Comparison of ENCODE assay signal across 12 cellular contexts in the genomic region with DNA sequence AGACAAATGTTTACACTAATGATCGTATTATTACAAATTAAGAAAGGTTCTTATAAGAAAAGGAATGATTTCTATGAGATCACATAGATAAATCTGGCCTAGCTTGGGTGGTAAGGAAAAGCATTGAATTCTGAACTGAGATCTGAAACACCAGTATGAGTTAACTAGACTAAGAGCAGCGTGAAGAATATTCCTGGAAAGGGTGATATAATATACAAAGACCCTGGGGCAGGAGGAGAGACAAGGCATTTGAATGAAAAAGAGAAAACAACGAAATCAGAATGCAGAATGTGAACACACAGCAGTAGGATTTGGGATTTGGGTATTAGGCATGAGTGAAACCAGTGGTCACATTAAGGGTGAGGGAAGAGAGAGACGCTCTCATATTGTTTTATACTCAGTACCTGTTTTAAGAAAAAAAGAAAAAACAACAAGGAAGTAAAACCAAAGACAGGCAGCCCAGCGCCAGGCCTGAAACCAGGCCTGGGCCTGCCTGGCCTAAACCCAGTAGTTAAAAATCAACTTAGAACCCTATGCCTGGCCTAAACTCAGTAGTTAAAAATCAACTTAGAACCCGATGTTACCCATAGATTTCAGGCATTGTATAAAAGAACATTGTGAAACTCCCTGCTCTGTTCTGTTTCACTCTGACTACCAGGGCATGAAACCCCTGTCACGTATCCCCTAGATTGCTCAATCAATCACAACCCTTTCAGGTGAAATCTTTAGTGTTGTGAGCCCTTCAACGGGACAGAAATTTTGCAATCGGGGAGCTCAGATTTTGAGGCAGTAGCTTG.
DNase-seq lines count a peak whose midpoint lies in the region; ATAC-seq and TF ChIP-seq lines count a peak whose summit lies in the region.
"Had no signal": no experiment of that assay in that cellular context is flagged by ENCODE, and none has a peak within 500 bp of the region (broad histone marks: within the 10 kb centered on the region; RNA-seq: fewer than 3 reads in every experiment).

No MANE protein-coding gene starts in this region.

- TF ChIP-seq POLR2A in IMR-90 (IDR thresholded peaks at IDR 0.05; ENCODE audit: low read depth, low read length) (no peak), upper lobe of left lung (IDR thresholded peaks at IDR 0.05) (no peak)

- no peak overlapping the region for H2BK15ac ChIP-seq in IMR-90 (ENCODE audit: low read depth, low read length)

- 53% methylated on average over 2 of the region's 9 CpGs; no CpG with 5 or more reads in 1 of the 2 experiments for WGBS in IMR-90 (ENCODE audit: extremely low coverage in 2 of 2, insufficient read length in 1 of 2), 2 experiments
- 81% methylated on average over 9 of the region's 9 CpGs for WGBS in hepatocyte (ENCODE audit: low lambda C conversion rate, missing lambda C conversion rate)
- 75 to 77% methylated on average over 9 of the region's 9 CpGs for WGBS in upper lobe of left lung, 2 donors

- H3K27me3 ChIP-seq in IMR-90 (ENCODE audit: control insufficient read depth, insufficient read depth, low read length) = no peaks in the 10 kb centered on the region
- no peaks in the 10 kb centered on the region for H3K27me3 ChIP-seq in hepatocyte
- no peaks in the 10 kb centered on the region for H3K27me3 ChIP-seq in upper lobe of left lung

- H3K79me1 ChIP-seq in IMR-90 (ENCODE audit: low read depth in 1 of 2, low read length in 2 of 2) = no peaks in the 10 kb centered on the region

- H3K36me3 ChIP-seq in IMR-90 (ENCODE audit: control insufficient read depth, insufficient read depth, low read length) (no peaks in the 10 kb centered on the region), hepatocyte (replicated peaks; ENCODE audit: insufficient read depth, low read depth) (no peaks in the 10 kb centered on the region), upper lobe of left lung (no peaks in the 10 kb centered on the region)

- no peak overlapping the region for H3K27ac ChIP-seq in IMR-90 (ENCODE audit: insufficient read depth, low read length)
- no peak overlapping the region for H3K27ac ChIP-seq in hepatocyte
- no peak overlapping the region for H3K27ac ChIP-seq in upper lobe of left lung

- H4K20me1 ChIP-seq in IMR-90 (ENCODE audit: insufficient read depth, low read length) = no peaks in the 10 kb centered on the region
- H4K20me1 ChIP-seq in hepatocyte (ENCODE audit: insufficient read depth, poor library complexity, severe bottlenecking) = no peaks in the 10 kb centered on the region

- no peak overlapping the region for H2AK5ac ChIP-seq in IMR-90 (ENCODE audit: low read depth, low read length)

- dilution Hi-C loops in IMR-90 (cut with HindIII; ENCODE audit: low sequenced_read_pairs, unreplicated experiment) = no loop called here

- CTCF ChIA-PET in IMR-90 (lab: Yijun Ruan, JAX) = no interaction called here

- H3K9me2 ChIP-seq in hepatocyte (replicated peaks; ENCODE audit: insufficient read depth) = no peaks in the 10 kb centered on the region

- no peak overlapping the region for H4K8ac ChIP-seq in IMR-90 (ENCODE audit: low read depth in 2 of 2, low read length in 2 of 2)

- no peak overlapping the region for H2BK20ac ChIP-seq in IMR-90 (ENCODE audit: low read depth, low read length)

- no peaks in the 10 kb centered on the region for H3K79me2 ChIP-seq in hepatocyte

- ATAC-seq in GM19463 (IDR thresholded peaks at IDR 0.05; ENCODE audit: unreplicated experiment) (peak; percentile 96), HG02938 (IDR thresholded peaks at IDR 0.05; ENCODE audit: unreplicated experiment) (peak; percentile 96), IMR-90 (ENCODE audit: low read depth) (no peak), upper lobe of left lung (ENCODE audit: low FRiP score in 2 of 2) (no peak)
- ATAC-seq: Panc1 had no signal

- POLR2A ChIA-PET in IMR-90 (lab: Charles Lee; ENCODE audit: unreplicated experiment) = no interaction called here

- no peak overlapping the region for H2BK120ac ChIP-seq in IMR-90 (ENCODE audit: low read depth, low read length)

- no peaks in the 10 kb centered on the region for H3K4me1 ChIP-seq in IMR-90 (ENCODE audit: control insufficient read depth, insufficient read depth, low read length)
- H3K4me1 ChIP-seq in hepatocyte (ENCODE audit: insufficient read depth) = no peaks in the 10 kb centered on the region
- H3K4me1 ChIP-seq in upper lobe of left lung = no peaks in the 10 kb centered on the region

- no peak overlapping the region for H3K56ac ChIP-seq in IMR-90 (ENCODE audit: extremely low read depth, insufficient read depth, low read length)

- H3K14ac ChIP-seq in IMR-90 (replicated peaks; ENCODE audit: low read depth, low read length) = no peak overlapping the region

- no peak overlapping the region for H4K91ac ChIP-seq in IMR-90 (ENCODE audit: insufficient read depth, low read depth, low read length)

- DNase-seq in Caki2 (ENCODE audit: low read depth) (peak; percentile 21), IMR-90 (no peak), hepatocyte (ENCODE audit: low spot score) (no peak), HUDEP-2 (lab: John Stamatoyannopoulos, UW; ENCODE audit: unreplicated experiment in 76 of 76) (no peak), OCI-M1 (lab: John Stamatoyannopoulos, UW) (no peak), upper lobe of left lung (no peak)
- DNase-seq: activated effector memory CD4-positive, alpha-beta T cell treated with Interleukin-2 at 50 U/mL for 16 hours; EL; NCI-H1092 had no signal

- no peak for TF ChIP-seq RAD21 in IMR-90 (IDR thresholded peaks at IDR 0.05; ENCODE audit: low read length)

- H3K4me2 ChIP-seq in IMR-90 (ENCODE audit: low read depth, low read length) = no peak overlapping the region
- H3K4me2 ChIP-seq in hepatocyte = no peak overlapping the region

- H3K4me3 ChIP-seq in IMR-90 (ENCODE audit: insufficient read depth, low read depth, low read length) (no peak overlapping the region), hepatocyte (no peak overlapping the region), upper lobe of left lung (no peak overlapping the region)

- no peak overlapping the region for H2BK5ac ChIP-seq in IMR-90 (ENCODE audit: low read depth, low read length, poor library complexity, severe bottlenecking)

- no TSS peak for BruUV-seq in IMR-90 (replicated peaks; lab: Mats Ljungman, UMichigan)

- H3K23ac ChIP-seq in IMR-90 (ENCODE audit: low read depth, low read length) = no peak overlapping the region

- intact Hi-C loops in IMR-90 (cut with micrococcal nuclease) = no loop called here

- H3K9ac ChIP-seq in IMR-90 (ENCODE audit: low read depth, low read length) = no peak overlapping the region

- no peak overlapping the region for H3K4ac ChIP-seq in IMR-90 (ENCODE audit: low read depth, low read length)

- TF ChIP-seq EP300 in upper lobe of left lung (IDR thresholded peaks at IDR 0.05) = no peak

- H3K9me1 ChIP-seq in IMR-90 (ENCODE audit: insufficient read depth, low read length) = no peaks in the 10 kb centered on the region

- in situ Hi-C loops in Caki2 (cut with HindIII; ENCODE audit: low pct_unique_long_range_greater_than_20kb, low sequenced_read_pairs) (no loop called here), IMR-90 (cut with MboI; ENCODE audit: low sequenced_read_pairs) (no loop called here)

- H2AFZ ChIP-seq in IMR-90 (replicated peaks; ENCODE audit: low read length, poor library complexity) (no peak overlapping the region), hepatocyte (no peak overlapping the region)

- TF ChIP-seq CTCF in IMR-90 (conservative IDR thresholded peaks at IDR 0.05; ENCODE audit: low read depth, low read length) (no peak), hepatocyte (IDR thresholded peaks at IDR 0.05; ENCODE audit: poor library complexity) (no peak), upper lobe of left lung (IDR thresholded peaks at IDR 0.05) (no peak)

- H3K9me3 ChIP-seq in IMR-90 (ENCODE audit: control insufficient read depth, insufficient read depth, low read length) (no peaks in the 10 kb centered on the region), hepatocyte (ENCODE audit: low read depth) (no peaks in the 10 kb centered on the region), upper lobe of left lung (no peaks in the 10 kb centered on the region)

- no peak overlapping the region for H3K18ac ChIP-seq in IMR-90 (ENCODE audit: low read depth, low read length)

- no peak overlapping the region for H2AK9ac ChIP-seq in IMR-90 (replicated peaks; ENCODE audit: low read depth, low read length, poor library complexity)

- H4K5ac ChIP-seq in IMR-90 (ENCODE audit: low read depth, low read length) = no peak overlapping the region

TF ChIP-seq in IMR-90, 13 proteins besides CTCF, POLR2A, EP300 and RAD21:
- TF ChIP-seq, protein P1, sequence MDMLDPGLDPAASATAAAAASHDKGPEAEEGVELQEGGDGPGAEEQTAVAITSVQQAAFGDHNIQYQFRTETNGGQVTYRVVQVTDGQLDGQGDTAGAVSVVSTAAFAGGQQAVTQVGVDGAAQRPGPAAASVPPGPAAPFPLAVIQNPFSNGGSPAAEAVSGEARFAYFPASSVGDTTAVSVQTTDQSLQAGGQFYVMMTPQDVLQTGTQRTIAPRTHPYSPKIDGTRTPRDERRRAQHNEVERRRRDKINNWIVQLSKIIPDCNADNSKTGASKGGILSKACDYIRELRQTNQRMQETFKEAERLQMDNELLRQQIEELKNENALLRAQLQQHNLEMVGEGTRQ (IDR thresholded peaks at IDR 0.05; ENCODE audit: low read depth, low read length) = no peak
- TF ChIP-seq CEBPB (IDR thresholded peaks at IDR 0.05; ENCODE audit: low read depth, low read length) (peak; percentile 4; the same call in 1 of the 2 replicates), MAZ (IDR thresholded peaks at IDR 0.05; ENCODE audit: borderline replicate concordance, low read depth, low read length) (no peak), MAFK (IDR thresholded peaks at IDR 0.05; ENCODE audit: low read depth, low read length) (no peak), RFX5 (IDR thresholded peaks at IDR 0.05; ENCODE audit: low read depth, low read length) (no peak), SMC3 (IDR thresholded peaks at IDR 0.05; ENCODE audit: low read depth, low read length) (no peak), ELK1 (IDR thresholded peaks at IDR 0.05; ENCODE audit: borderline replicate concordance, low read depth, low read length) (no peak)

Comparison
In these comparisons a context has a peak if more than half of its experiments do, and no peak if none do; other contexts are left out.
1. ATAC-seq: peak in GM19463 (single experiment) and HG02938 (single experiment); none in IMR-90 (single experiment) and upper lobe of left lung (0 of 2).